Comparison of ENCODE assay signal across 14 cellular contexts in the genomic region with DNA sequence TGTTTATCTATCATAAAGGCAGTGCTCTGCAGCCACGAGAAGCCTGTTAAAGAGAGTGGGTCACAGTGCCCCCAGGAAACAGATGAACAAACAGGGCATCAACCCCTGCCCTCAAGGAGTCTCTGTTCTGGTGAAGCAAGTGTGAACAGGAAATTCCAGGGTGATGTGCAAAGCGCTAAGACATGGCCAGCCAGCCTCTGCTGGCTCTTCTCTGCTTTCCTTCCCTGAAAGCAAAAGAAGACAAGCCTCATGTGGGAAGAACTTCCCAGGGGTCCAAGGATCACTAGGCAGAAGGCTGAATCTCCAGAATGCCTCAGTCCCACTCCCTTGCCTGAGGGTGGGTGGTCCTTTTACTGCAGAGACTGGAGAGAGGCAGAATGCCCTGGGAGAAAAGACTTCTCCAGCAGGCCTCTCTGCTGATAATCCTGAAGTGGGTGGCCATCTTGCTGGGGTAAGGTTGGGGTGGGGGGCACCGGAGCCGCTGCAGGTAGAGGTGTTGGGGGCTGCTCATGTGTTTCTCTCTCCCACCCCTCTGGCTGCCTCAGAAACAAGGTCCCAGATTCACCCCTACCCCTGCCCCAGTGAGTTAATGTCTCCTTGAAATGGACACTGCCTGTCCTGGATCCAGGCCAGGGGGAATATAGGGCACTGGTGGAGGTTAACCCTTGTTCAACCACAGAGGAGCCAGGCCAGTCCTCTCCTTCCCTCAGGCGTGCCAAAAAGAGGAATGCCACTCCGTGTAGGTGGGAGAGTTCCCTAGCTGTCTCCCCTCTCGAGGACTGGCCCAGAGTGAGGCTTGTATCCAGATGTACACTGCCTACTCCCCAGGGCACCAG. TPM values are rescaled to one million over a fixed set of nuclear protein-coding genes. Genes with fewer than 3 reads are reported as not detected.
DNase-seq lines count a peak whose midpoint lies in the region; ATAC-seq and TF ChIP-seq lines count a peak whose summit lies in the region.
"Had no signal": no experiment of that assay in that cellular context is flagged by ENCODE, and none has a peak within 500 bp of the region (broad histone marks: within the 10 kb centered on the region; RNA-seq: fewer than 3 reads in every experiment).

No MANE protein-coding gene starts in this region.

- POLR2A ChIA-PET in A673 (lab: Charles Lee; ENCODE audit: low non-redundant PET) = no interaction called here

- H3K4me1 ChIP-seq in A673 (ENCODE audit: insufficient read depth, low read length, poor library complexity, severe bottlenecking) = peaks cover 72% of the 10 kb centered on the region

- H3K27me3 ChIP-seq in A673 (replicated peaks; ENCODE audit: insufficient read depth, low read depth, low read length, poor library complexity) (no peaks in the 10 kb centered on the region), MG63 (no peaks in the 10 kb centered on the region)

- DNase-seq in A673 (ENCODE audit: low spot score) = no peak
- no peak for DNase-seq in Calu3
- no peak for DNase-seq in memory B cell (ENCODE audit: low spot score in 2 of 2)
- no peak for DNase-seq in MG63
- DNase-seq in NCI-H2227 (lab: John Stamatoyannopoulos, UW; ENCODE audit: unreplicated experiment) = no peak
- DNase-seq: activated CD4-positive, alpha-beta T cell treated with anti-CD3 and anti-CD28 coated beads for 1 hour; activated effector memory CD4-positive, alpha-beta T cell treated with anti-CD3 and anti-CD28 coated beads, Interleukin-2, amount 50 U/mL, for 16 hours; COR-L47; Karpas-422; NCI-H1930; stimulated activated CD4-positive, alpha-beta T cell treated with anti-CD3 and anti-CD28 coated beads, Interleukin-4, amount 100 ng/mL, for 4 hours had no signal

- H3K4me3 ChIP-seq in A673 (ENCODE audit: low read depth, low read length, poor library complexity, severe bottlenecking) (peak overlapping the region; percentile 97), MG63 (no peak overlapping the region)

- TF ChIP-seq CTCF in A673 (conservative IDR thresholded peaks at IDR 0.05; ENCODE audit: low read depth, low read length) (no peak), Calu3 (IDR thresholded peaks at IDR 0.05; ENCODE audit: unreplicated experiment) (no peak)

- intact Hi-C loops in A673 (cut with micrococcal nuclease; ENCODE audit: unreplicated experiment) (no loop called here), Calu3 (cut with micrococcal nuclease; ENCODE audit: unreplicated experiment) (no loop called here)

- no peak overlapping the region for H3K27ac Mint-ChIP-seq in Calu3 (ENCODE audit: unreplicated experiment)
- H3K27ac Mint-ChIP-seq in memory B cell = no peak overlapping the region

- H3K9me3 Mint-ChIP-seq in Calu3 (ENCODE audit: low read depth, unreplicated experiment) (no peaks in the 10 kb centered on the region), memory B cell (no peaks in the 10 kb centered on the region)

- peak overlapping the region; percentile 90 for H3K27ac ChIP-seq in A673 (ENCODE audit: low read depth, low read length, poor library complexity, severe bottlenecking)
- peak overlapping the region; percentile 66 for H3K27ac ChIP-seq in angular gyrus (ENCODE audit: low read depth, low read length)

- no peaks in the 10 kb centered on the region for H3K27me3 Mint-ChIP-seq in Calu3 (ENCODE audit: unreplicated experiment)
- H3K27me3 Mint-ChIP-seq in memory B cell = no peaks in the 10 kb centered on the region

- H3K4me3 Mint-ChIP-seq in Calu3 (ENCODE audit: low read depth, unreplicated experiment) (peak overlapping the region; percentile 79), memory B cell (peak overlapping the region; percentile 72)

- BruUV-seq in A673 (replicated peaks; lab: Mats Ljungman, UMichigan) (no TSS peak), Calu3 (replicated peaks; lab: Mats Ljungman, UMichigan) (no TSS peak)

- H3K4me1 Mint-ChIP-seq in Calu3 (ENCODE audit: low read depth, unreplicated experiment) (peaks cover 25% of the 10 kb centered on the region), memory B cell (peaks cover 22% of the 10 kb centered on the region)

- H3K9me3 ChIP-seq in A673 (ENCODE audit: low read depth, low read length, poor library complexity, severe bottlenecking) (no peaks in the 10 kb centered on the region), MG63 (no peaks in the 10 kb centered on the region)

- H3K36me3 Mint-ChIP-seq in Calu3 (ENCODE audit: insufficient read depth, unreplicated experiment) (peaks cover 38% of the 10 kb centered on the region), memory B cell (no peaks in the 10 kb centered on the region)

- no peaks in the 10 kb centered on the region for H3K36me3 ChIP-seq in A673 (ENCODE audit: insufficient read depth, low read length, poor library complexity, severe bottlenecking)
- H3K36me3 ChIP-seq in MG63 = no peaks in the 10 kb centered on the region

- CTCF ChIA-PET in A673 (lab: Charles Lee) = no interaction called here
- CTCF ChIA-PET in Calu3 (lab: Charles Lee) = interaction anchor here (1.2 kb wide), 1 partner anchor 20 kb away, joined by 3 read pairs; no protein-coding TSS in a partner anchor

- ATAC-seq in memory B cell (ENCODE audit: low read depth) (no peak), HG02759 (IDR thresholded peaks at IDR 0.05; ENCODE audit: unreplicated experiment) (no peak), HG03460 (IDR thresholded peaks at IDR 0.05; ENCODE audit: unreplicated experiment) (no peak)

RNA-seq across cellular contexts. Expression of gene ANKRD13B, which starts 2.4 kb away (rescaled TPM):
- total RNA-seq in A673 (2021) (81.5 and 98.7 TPM in 2 replicates), Calu3 (2022) (8.8 TPM in 2 replicates)
- total RNA-seq in MG63 (2014; rRNA removed; shearing (Covaris generic); ENCODE audit: low replicate concordance) = 12.1 and 15.7 TPM in 2 replicates

RNA-seq across cellular contexts. Expression of gene GIT1, which starts 5.9 kb away (rescaled TPM):
- total RNA-seq in A673 (2021) = 120 and 125 TPM in 2 replicates
- total RNA-seq in Calu3 (2022) = 46.3 and 47.7 TPM in 2 replicates
- 17.1 and 36.4 TPM in 2 replicates for total RNA-seq in MG63 (2014; rRNA removed; shearing (Covaris generic); ENCODE audit: low replicate concordance)

RNA-seq across cellular contexts. Expression of gene TP53I13, which starts 26.8 kb away (rescaled TPM):
- total RNA-seq in A673 (2021) (34.6 and 41.4 TPM in 2 replicates), Calu3 (2022) (32.8 and 35.1 TPM in 2 replicates)
- total RNA-seq in MG63 (2014; rRNA removed; shearing (Covaris generic); ENCODE audit: low replicate concordance) = 28.6 and 48.8 TPM in 2 replicates

RNA-seq across cellular contexts. Expression of gene CORO6, which starts 27.4 kb away (rescaled TPM):
- total RNA-seq in A673 (2021) = 19.7 and 28.9 TPM in 2 replicates
- total RNA-seq in Calu3 (2022) = 0.47 and 0.49 TPM in 2 replicates
- total RNA-seq in MG63 (2014; rRNA removed; shearing (Covaris generic); ENCODE audit: low replicate concordance) = 1.2 TPM in 1 of 2 replicates, not detected in the other

RNA-seq across cellular contexts. Expression of gene ABHD15, which starts 28.5 kb away (rescaled TPM):
- total RNA-seq in A673 (2021) (5.4 and 8.0 TPM in 2 replicates), Calu3 (2022) (12.5 and 12.9 TPM in 2 replicates)
- total RNA-seq in MG63 (2014; rRNA removed; shearing (Covaris generic); ENCODE audit: low replicate concordance) = 7.8 and 8.9 TPM in 2 replicates
